26 cellular contexts compared by ENCODE assay signal in genomic region chr12:127245009-127245408, GRCh38.
A peak's percentile ranks its signal among the peaks of the same experiment; 100 is the strongest.
DNase-seq lines count a peak whose midpoint lies in the region; ATAC-seq and TF ChIP-seq lines count a peak whose summit lies in the region.
"Had no signal": no experiment of that assay in that cellular context is flagged by ENCODE, and none has a peak within 500 bp of the region (broad histone marks: within the 10 kb centered on the region; RNA-seq: fewer than 3 reads in every experiment).

No MANE protein-coding gene starts in this region.

- CTCF ChIA-PET in PC-3 (lab: Charles Lee): no interaction called here

- no peaks in the 10 kb centered on the region for H3K9me3 Mint-ChIP-seq in glutamatergic neuron (ENCODE audit: unreplicated experiment)
- H3K9me3 Mint-ChIP-seq: activated naive CD4-positive, alpha-beta T cell treated with anti-CD3 and anti-CD28 coated beads, Interleukin-2, amount 50 U/mL, for 72 hours; stimulated activated effector memory CD8-positive, alpha-beta T cell treated with anti-CD3 and anti-CD28 coated beads, Interleukin-12 subunit alpha, Interleukin-12 subunit beta, amount 100 ng/mL, for 72 hours had no signal

- peak overlapping the region; percentile 50; the same call in 1 of the 2 replicates for H3K4me2 ChIP-seq in BLaER1
- no peak overlapping the region for H3K4me2 ChIP-seq in PC-3 (ENCODE audit: low read length)

- no peak overlapping the region for H3K27ac Mint-ChIP-seq in glutamatergic neuron (ENCODE audit: unreplicated experiment)
- H3K27ac Mint-ChIP-seq: activated naive CD4-positive, alpha-beta T cell treated with anti-CD3 and anti-CD28 coated beads, Interleukin-2, amount 50 U/mL, for 72 hours; activated T-helper 2 cell treated with anti-CD3 and anti-CD28 coated beads, Interferon-gamma antibody, Interleukin-2, Interleukin-4, amounts not matched to agents 10 μg/mL and 5 μg/mL and 100 μg/mL, durations not matched to agents 14 hours and 24 hours and 36 hours; CD14-positive monocyte; naive thymus-derived CD4-positive, alpha-beta T cell; stimulated activated effector memory CD8-positive, alpha-beta T cell treated with anti-CD3 and anti-CD28 coated beads, Interleukin-12 subunit alpha, Interleukin-12 subunit beta, amount 100 ng/mL, for 72 hours had no signal

- no peak overlapping the region for H2AFZ ChIP-seq in PC-3 (ENCODE audit: low read length)

- H3K4me1 Mint-ChIP-seq in glutamatergic neuron (ENCODE audit: low read depth, unreplicated experiment): no peaks in the 10 kb centered on the region
- H3K4me1 Mint-ChIP-seq: naive thymus-derived CD4-positive, alpha-beta T cell; stimulated activated effector memory CD8-positive, alpha-beta T cell treated with anti-CD3 and anti-CD28 coated beads, Interleukin-12 subunit alpha, Interleukin-12 subunit beta, amount 100 ng/mL, for 72 hours had no signal

- H3K36me3 Mint-ChIP-seq in glutamatergic neuron (ENCODE audit: unreplicated experiment): no peaks in the 10 kb centered on the region
- H3K36me3 Mint-ChIP-seq: activated naive CD4-positive, alpha-beta T cell treated with anti-CD3 and anti-CD28 coated beads, Interleukin-2, amount 50 U/mL, for 72 hours; CD14-positive monocyte; naive thymus-derived CD4-positive, alpha-beta T cell; stimulated activated effector memory CD8-positive, alpha-beta T cell treated with anti-CD3 and anti-CD28 coated beads, Interleukin-12 subunit alpha, Interleukin-12 subunit beta, amount 100 ng/mL, for 72 hours had no signal

- no peaks in the 10 kb centered on the region for H3K79me2 ChIP-seq in PC-3 (ENCODE audit: low read length)

- H4K20me1 ChIP-seq in BLaER1: no peaks in the 10 kb centered on the region
- H4K20me1 ChIP-seq in PC-3 (ENCODE audit: low read length): no peaks in the 10 kb centered on the region

- no peaks in the 10 kb centered on the region for H3K9me2 ChIP-seq in PC-3 (replicated peaks; ENCODE audit: low read length)

- H3K9me3 ChIP-seq in BLaER1 (no peaks in the 10 kb centered on the region), PC-3 (ENCODE audit: low read length) (no peaks in the 10 kb centered on the region), testis (no peaks in the 10 kb centered on the region)
- H3K9me3 ChIP-seq: spleen had no signal

- TF ChIP-seq CTCF in PC-3 (conservative IDR thresholded peaks at IDR 0.05; ENCODE audit: low read depth, low read length) (no peak), fibroblast of mammary gland (conservative IDR thresholded peaks at IDR 0.05; ENCODE audit: control insufficient read depth, insufficient read depth, low read depth, low read length) (no peak), testis (IDR thresholded peaks at IDR 0.05) (no peak), glutamatergic neuron (IDR thresholded peaks at IDR 0.05; ENCODE audit: partially characterized antibody, unreplicated experiment) (no peak)

- DNase-seq in PC-3: peak; percentile 73
- DNase-seq in fibroblast of mammary gland (ENCODE audit: low read depth): peak; percentile 70
- DNase-seq in mucosa of gallbladder (ENCODE audit: low spot score): peak; percentile 44
- no peak for DNase-seq in sciatic nerve (ENCODE audit: low spot score)
- DNase-seq in testis: no peak
- DNase-seq in glutamatergic neuron: no peak
- DNase-seq in islet precursor cell: no peak
- DNase-seq: activated CD4-positive, alpha-beta T cell treated with anti-CD3 and anti-CD28 coated beads, Interleukin-2, amount 50 U/mL, for 48 hours; activated CD4-positive, CD25-positive, alpha-beta regulatory T cell; effector CD4-positive, alpha-beta T cell; erythroblast; Karpas-422; naive thymus-derived CD4-positive, alpha-beta T cell; NCI-H1048; NCI-H1694 treated with DMSO at 0.1 percent for 48 hours; NCI-H2171 treated with DMSO at 0.1 percent for 48 hours; NCI-H524; NK-92 treated with Interleukin-12 subunit alpha and Interleukin-12 subunit beta, amount 100 ng/mL, for 24 hours; SIG-M5; spleen; stimulated activated CD4-positive, alpha-beta T cell treated with anti-CD3 and anti-CD28 coated beads, Interleukin-2, amount 100 ng/mL, for 48 hours had no signal

- H3K27me3 Mint-ChIP-seq in glutamatergic neuron (ENCODE audit: unreplicated experiment): no peaks in the 10 kb centered on the region

- no peaks in the 10 kb centered on the region for H3K27me3 ChIP-seq in BLaER1
- no peaks in the 10 kb centered on the region for H3K27me3 ChIP-seq in PC-3 (ENCODE audit: low read length)
- H3K27me3 ChIP-seq in testis: no peaks in the 10 kb centered on the region

- ATAC-seq in PC-3: peak; percentile 74
- ATAC-seq in sciatic nerve: no peak
- ATAC-seq: activated naive CD4-positive, alpha-beta T cell treated with anti-CD3 and anti-CD28 coated beads, Interleukin-2, amount 50 U/mL, for 72 hours; naive thymus-derived CD4-positive, alpha-beta T cell; stimulated activated effector memory CD8-positive, alpha-beta T cell treated with anti-CD3 and anti-CD28 coated beads, Interleukin-12 subunit alpha, Interleukin-12 subunit beta, amount 100 ng/mL, for 72 hours had no signal

- TF ChIP-seq POLR2A in testis (IDR thresholded peaks at IDR 0.05): no peak

- H3K9ac ChIP-seq in BLaER1: no peak overlapping the region
- H3K9ac ChIP-seq in PC-3 (ENCODE audit: low read length): no peak overlapping the region

- no peaks in the 10 kb centered on the region for H3F3A ChIP-seq in PC-3 (ENCODE audit: low read length, unreplicated experiment)

- BruUV-seq in PC-3 (replicated peaks; lab: Mats Ljungman, UMichigan): no TSS peak

- intact Hi-C loops in PC-3 (cut with micrococcal nuclease): no loop called here
- intact Hi-C loops in sciatic nerve (cut with DNase I): no loop called here
- intact Hi-C loops in testis (cut with DNase I; ENCODE audit: low total_unique reads): no loop called here

- no peak overlapping the region for H3K4me3 Mint-ChIP-seq in glutamatergic neuron (ENCODE audit: unreplicated experiment)
- H3K4me3 Mint-ChIP-seq: CD14-positive monocyte; naive thymus-derived CD4-positive, alpha-beta T cell; stimulated activated effector memory CD8-positive, alpha-beta T cell treated with anti-CD3 and anti-CD28 coated beads, Interleukin-12 subunit alpha, Interleukin-12 subunit beta, amount 100 ng/mL, for 72 hours had no signal

- no peaks in the 10 kb centered on the region for H3K36me3 ChIP-seq in BLaER1
- no peaks in the 10 kb centered on the region for H3K36me3 ChIP-seq in PC-3 (ENCODE audit: low read depth, low read length)
- no peaks in the 10 kb centered on the region for H3K36me3 ChIP-seq in testis (ENCODE audit: low read depth, missing control alignments)
- H3K36me3 ChIP-seq: spleen had no signal

- POLR2A ChIA-PET in PC-3 (lab: Charles Lee; ENCODE audit: unreplicated experiment): no interaction called here

- peaks cover 11% of the 10 kb centered on the region for H3K4me1 ChIP-seq in BLaER1
- H3K4me1 ChIP-seq in PC-3 (ENCODE audit: insufficient read depth, low read length): peaks cover 24% of the 10 kb centered on the region
- H3K4me1 ChIP-seq in testis: no peaks in the 10 kb centered on the region
- H3K4me1 ChIP-seq: spleen had no signal

- 69 to 80% methylated on average over 1 of the region's 1 CpG for WGBS in testis, 2 donors

- H3K27ac ChIP-seq in BLaER1 (peak overlapping the region; percentile 10; the same call in 1 of the 2 replicates), PC-3 (ENCODE audit: low read length) (peak overlapping the region; percentile 48), testis (no peak overlapping the region)
- H3K27ac ChIP-seq: spleen had no signal

- H3K4me3 ChIP-seq in BLaER1 (no peak overlapping the region), PC-3 (ENCODE audit: low read length) (no peak overlapping the region), fibroblast of mammary gland (ENCODE audit: control insufficient read depth, low read depth, low read length) (no peak overlapping the region), testis (no peak overlapping the region)
- H3K4me3 ChIP-seq: spleen had no signal

Comparison
In these comparisons a context has a peak if more than half of its experiments do, and no peak if none do; other contexts are left out.
1. H3K27ac ChIP-seq: peak in BLaER1 (single experiment) and PC-3 (single experiment); none in testis (0 of 2).
2. DNase-seq: peak in PC-3 (single experiment), fibroblast of mammary gland (single experiment) and mucosa of gallbladder (single experiment); none in sciatic nerve (single experiment), testis (single experiment), glutamatergic neuron (single experiment) and islet precursor cell (single experiment).